In the genomic region with DNA sequence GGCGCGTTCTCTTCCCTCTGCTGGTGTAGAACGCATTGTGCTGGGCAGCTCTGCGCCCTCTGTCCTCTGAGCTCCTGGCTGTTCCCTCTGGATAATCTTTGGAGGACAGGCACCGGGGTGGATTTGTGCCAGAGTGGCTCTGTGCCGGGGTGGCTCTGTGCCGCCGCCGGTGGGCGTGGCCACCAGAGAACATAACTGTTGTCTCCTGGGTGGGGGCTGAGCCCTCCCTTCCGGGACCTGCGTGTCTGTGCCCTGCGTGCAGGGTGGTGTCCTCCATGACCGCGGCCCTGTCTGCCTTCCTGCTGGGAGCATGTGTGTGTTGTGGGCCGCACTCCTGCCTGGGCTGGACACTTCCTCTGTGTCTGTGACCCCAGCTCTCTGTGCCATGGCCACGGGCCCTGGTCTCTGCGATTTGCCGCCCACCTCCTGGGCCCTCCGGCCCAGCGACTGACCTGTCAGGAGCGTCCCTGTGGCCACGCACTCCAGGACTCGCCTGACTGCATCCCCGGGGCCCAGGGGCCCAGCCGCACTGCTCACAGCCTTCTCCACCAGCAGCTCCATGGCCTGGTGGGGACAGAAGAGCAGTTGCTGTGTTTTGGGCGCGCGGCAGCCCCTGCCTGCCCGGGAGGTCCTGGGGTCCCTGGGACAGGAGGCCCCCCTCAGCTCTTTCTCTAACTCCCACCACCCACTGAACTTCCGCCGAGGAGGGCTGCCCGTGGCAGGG, we compare ENCODE assay signal across 27 cellular contexts. TPM values are rescaled to one million over a fixed set of nuclear protein-coding genes. Genes with fewer than 3 reads are reported as not detected.
DNase-seq lines count a peak whose midpoint lies in the region; ATAC-seq, FAIRE-seq and TF ChIP-seq lines count a peak whose summit lies in the region.
"Had no signal": no experiment of that assay in that cellular context is flagged by ENCODE, and none has a peak within 500 bp of the region (broad histone marks: within the 10 kb centered on the region; RNA-seq: fewer than 3 reads in every experiment).

No MANE protein-coding gene starts in this region.

- no peaks in the 10 kb centered on the region for H4K20me1 ChIP-seq in HepG2 (ENCODE audit: insufficient read depth, low read length)

- H3K9me3 Mint-ChIP-seq in naive B cell = peaks cover 0 to 4% (median 1%) of the 10 kb centered on the region in 7 donors
- H3K9me3 Mint-ChIP-seq in HFFc6 = peaks cover 11% of the 10 kb centered on the region
- H3K9me3 Mint-ChIP-seq: CD4-positive, alpha-beta T cell; memory B cell had no signal

- H3K9me3 ChIP-seq in right lobe of liver = no peaks in the 10 kb centered on the region
- H3K9me3 ChIP-seq in HepG2 (ENCODE audit: low read length) = no peaks in the 10 kb centered on the region
- H3K9me3 ChIP-seq: gastrocnemius medialis, sigmoid colon, uterus had no signal

- no peak overlapping the region for H3K9ac ChIP-seq in HepG2 (ENCODE audit: insufficient read depth, low read depth, low read length)
- H3K9ac ChIP-seq: KMS-11 had no signal

- ATAC-seq in right lobe of liver (peak; percentile 8 to 80 (median 36)), HepG2 (no peak; the same call in 2 of the 3 replicates), naive B cell (ENCODE audit: low read depth in 2 of 2) (no peak)
- ATAC-seq: esophagus mucosa, gastrocnemius medialis had no signal

- H3K27ac ChIP-seq in right lobe of liver (no peak overlapping the region), HepG2 (ENCODE audit: extremely low read length, insufficient read depth, low read length) (no peak overlapping the region), cingulate gyrus (ENCODE audit: low read depth, low read length) (peak overlapping the region; percentile 4)
- H3K27ac ChIP-seq: gastrocnemius medialis, KMS-11, sigmoid colon, uterus had no signal

- H2AFZ ChIP-seq in HepG2 (ENCODE audit: low read length) = no peak overlapping the region

- H3K36me3 Mint-ChIP-seq in naive B cell (no peaks in the 10 kb centered on the region), HFFc6 (ENCODE audit: low read depth) (no peaks in the 10 kb centered on the region)
- H3K36me3 Mint-ChIP-seq: activated naive CD8-positive, alpha-beta T cell treated with anti-CD3 and anti-CD28 coated beads for 36 hours had no signal

- no peaks in the 10 kb centered on the region for H3K79me2 ChIP-seq in HepG2 (ENCODE audit: insufficient read depth, low read length)

- no peaks in the 10 kb centered on the region for H3K4me1 ChIP-seq in right lobe of liver
- no peaks in the 10 kb centered on the region for H3K4me1 ChIP-seq in HepG2 (ENCODE audit: insufficient read depth, low read length)
- H3K4me1 ChIP-seq: gastrocnemius medialis, sigmoid colon, uterus had no signal

- in situ Hi-C loops in HepG2 (cut with HindIII; ENCODE audit: extremely low pct_ligation_motif_present, low pct_unique_long_range_greater_than_20kb) = no loop called here

- H3K4me3 Mint-ChIP-seq in naive B cell = no peak overlapping the region
- H3K4me3 Mint-ChIP-seq in HFFc6 = no peak overlapping the region
- H3K4me3 Mint-ChIP-seq: activated naive CD8-positive, alpha-beta T cell treated with anti-CD3 and anti-CD28 coated beads for 36 hours; CD4-positive, alpha-beta T cell; memory B cell had no signal

- WGBS in right lobe of liver (ENCODE audit: insufficient coverage, low coverage, low lambda C conversion rate, missing lambda C conversion rate) = 67% methylated on average over 3 of the region's 33 CpGs
- WGBS in HepG2 (ENCODE audit: low lambda C conversion rate) = 58% methylated on average over 8 of the region's 33 CpGs

- intact Hi-C loops in right lobe of liver (cut with DNase I) (no loop called here), HepG2 (cut with micrococcal nuclease; ENCODE audit: unreplicated experiment) (no loop called here)

- H3K4me3 ChIP-seq in right lobe of liver (no peak overlapping the region), HepG2 (replicated peaks in 1 of 3; ENCODE audit: insufficient read depth in 1 of 3, low read depth in 2 of 3, low read length in 3 of 3) (no peak overlapping the region), foreskin fibroblast (ENCODE audit: low read depth in 1 of 2, low read length in 2 of 2) (no peak overlapping the region)
- H3K4me3 ChIP-seq: gastrocnemius medialis, sigmoid colon, uterus had no signal

- BruUV-seq in HepG2 (replicated peaks; lab: Mats Ljungman, UMichigan) = no TSS peak

- TF ChIP-seq POLR2A in right lobe of liver (IDR thresholded peaks at IDR 0.05) (no peak), HepG2 (IDR thresholded peaks at IDR 0.05; ENCODE audit: insufficient read depth in 1 of 2, low read depth in 2 of 2, low read length in 2 of 2) (no peak)

- POLR2A ChIA-PET in HepG2 (lab: Yijun Ruan, JAX) = no interaction called here

- H3K27me3 Mint-ChIP-seq in naive B cell = peaks cover 0 to 4% (median 1%) of the 10 kb centered on the region in 3 donors
- peaks cover 7% of the 10 kb centered on the region for H3K27me3 Mint-ChIP-seq in HFFc6 (ENCODE audit: insufficient read depth)
- H3K27me3 Mint-ChIP-seq: activated naive CD8-positive, alpha-beta T cell treated with anti-CD3 and anti-CD28 coated beads for 36 hours; CD4-positive, alpha-beta T cell had no signal

- TF ChIP-seq EP300 in HepG2 (IDR thresholded peaks at IDR 0.05; ENCODE audit: low read depth in 2 of 2, low read length in 2 of 2) (no peak), HepG2 (CRISPR knock-in tag; IDR thresholded peaks at IDR 0.05; ENCODE audit: borderline replicate concordance) (no peak)

- H3K4me1 Mint-ChIP-seq in naive B cell (peaks cover 32 to 42% (median 41%) of the 10 kb centered on the region in 3 donors), HFFc6 (ENCODE audit: low read depth) (no peaks in the 10 kb centered on the region)

- TF ChIP-seq RAD21 in HepG2 (CRISPR knock-in tag; IDR thresholded peaks at IDR 0.05) = no peak

- H3K27me3 ChIP-seq in right lobe of liver = no peaks in the 10 kb centered on the region
- peaks cover 6 to 36% of the 10 kb centered on the region in 2 experiments for H3K27me3 ChIP-seq in HepG2 (ENCODE audit: control insufficient read depth in 1 of 2, insufficient read depth in 2 of 2, low read length in 2 of 2)
- H3K27me3 ChIP-seq: uterus had no signal

- no peak for FAIRE-seq in HepG2 (lab: Jason Lieb, UNC)
- FAIRE-seq: astrocyte, G401.6, kidney had no signal

- H3K4me2 ChIP-seq in HepG2 (ENCODE audit: low read depth, low read length) = no peak overlapping the region
- H3K4me2 ChIP-seq: KMS-11 had no signal

- no peak for TF ChIP-seq CTCF in right lobe of liver (IDR thresholded peaks at IDR 0.05)
- no peak for TF ChIP-seq CTCF in HepG2 (CRISPR knock-in tag; IDR thresholded peaks at IDR 0.05)
- no peak for TF ChIP-seq CTCF in foreskin fibroblast (IDR thresholded peaks at IDR 0.05; ENCODE audit: low read depth, low read length)
- TF ChIP-seq CTCF in HFFc6 (IDR thresholded peaks at IDR 0.05) = no peak

- CTCF ChIA-PET in HepG2 (lab: Yijun Ruan, JAX; ENCODE audit: low intra/inter-chr PET ratio, low total read pairs) = no interaction called here

- H3K27ac Mint-ChIP-seq in naive B cell (peak overlapping the region in 4 of 6 donors; percentile 29 to 97 (median 56)), HFFc6 (no peak overlapping the region)
- H3K27ac Mint-ChIP-seq: activated naive CD8-positive, alpha-beta T cell treated with anti-CD3 and anti-CD28 coated beads for 36 hours; memory B cell had no signal

- DNase-seq in right lobe of liver = peak in 1 of 3 donors; percentile 70
- no peak for DNase-seq in HepG2 (ENCODE audit: low spot score)
- no peak for DNase-seq in naive B cell
- DNase-seq in foreskin fibroblast = no peak
- no peak for DNase-seq in activated CD8-positive, alpha-beta memory T cell treated with anti-CD3 and anti-CD28 coated beads for 24 hours
- DNase-seq in DMS79 (lab: John Stamatoyannopoulos, UW) = no peak
- DNase-seq in HFFc6 = no peak
- DNase-seq: activated naive CD8-positive, alpha-beta T cell treated with anti-CD3 and anti-CD28 coated beads for 36 hours; CD4-positive, alpha-beta T cell; cerebellar nuclear complex; effector CD4-positive, alpha-beta T cell; gastrocnemius medialis; HCEC 1CT; kidney; NCI-H146; NCI-H2171 treated with DMSO at 0.1 percent for 48 hours; NCI-H526 treated with DMSO at 0.1 percent for 48 hours; sigmoid colon; uterus had no signal

- H3K36me3 ChIP-seq in right lobe of liver = no peaks in the 10 kb centered on the region
- no peaks in the 10 kb centered on the region for H3K36me3 ChIP-seq in HepG2 (replicated peaks in 1 of 2; ENCODE audit: control insufficient read depth in 1 of 2, insufficient read depth in 2 of 2, low read length in 2 of 2)
- H3K36me3 ChIP-seq: gastrocnemius medialis, sigmoid colon, uterus had no signal

RNA-seq across cellular contexts. Expression of a gene that starts 22.4 kb away (rescaled TPM):
- total RNA-seq in right lobe of liver = 1 to 10 TPM in 3 of 6 experiments, under 1 TPM in 3; 0.49 to 2.5 (median 0.90) TPM
- not detected in 2 replicates for total RNA-seq in HepG2 (2016; rRNA removed; fragmentation: Illumina TruSeq; extraction: Trizol)
- total RNA-seq in HepG2 (2016; cell fraction: cytosol; rRNA removed; fragmentation: Illumina TruSeq; extraction: Trizol; ENCODE audit: low read depth) = not detected in 2 replicates
- total RNA-seq in HepG2 (2016; cell fraction: insoluble cytoplasmic fraction; rRNA removed; fragmentation: Illumina TruSeq; extraction: Trizol) = not detected in 2 replicates
- total RNA-seq in HepG2 (2016; cell fraction: membrane; rRNA removed; fragmentation: Illumina TruSeq; extraction: Trizol) = not detected in 2 replicates
- total RNA-seq in HepG2 (2016; cell fraction: nucleus; rRNA removed; fragmentation: Illumina TruSeq; extraction: Trizol) = not detected in 2 replicates
- 0.09 TPM in 2 replicates for polyA plus RNA-seq in HepG2 (2011; rRNA removed)
- 0.11 and 0.14 TPM in 2 replicates for polyA plus RNA-seq in HepG2 (2011; cell fraction: cytosol; rRNA removed)
- 0.32 TPM in 1 of 2 replicates, not detected in the other for polyA plus RNA-seq in HepG2 (2011; cell fraction: nucleus; rRNA removed)
- polyA plus RNA-seq in HepG2 (2012) = not detected in 2 replicates
- 0.07 TPM in 1 of 2 replicates, not detected in the other for polyA plus RNA-seq in HepG2 (2016; cell fraction: cytosol; fragmentation: Illumina TruSeq; extraction: Trizol; ENCODE audit: low read depth)
- polyA plus RNA-seq in HepG2 (2016; cell fraction: insoluble cytoplasmic fraction; fragmentation: Illumina TruSeq; extraction: Trizol; ENCODE audit: low read depth) = not detected in 2 replicates
- not detected in 2 replicates for polyA plus RNA-seq in HepG2 (2016; cell fraction: membrane; fragmentation: Illumina TruSeq; extraction: Trizol; ENCODE audit: low read depth)
- polyA plus RNA-seq in HepG2 (2016; cell fraction: nucleus; fragmentation: Illumina TruSeq; extraction: Trizol; ENCODE audit: insufficient read depth, low read depth) = not detected in 2 replicates
- 0.42 and 31.9 TPM in 2 replicates for polyA minus RNA-seq in HepG2 (2011; rRNA and poly(A)+ RNA removed; ENCODE audit: low replicate concordance)
- 0.70 TPM in 1 of 2 replicates, not detected in the other for polyA minus RNA-seq in HepG2 (2011; cell fraction: cytosol; rRNA and poly(A)+ RNA removed)
- not detected in 2 replicates for polyA minus RNA-seq in HepG2 (2011; cell fraction: nucleus; rRNA and poly(A)+ RNA removed)
- polyA plus RNA-seq in naive B cell (ENCODE audit: low read depth in 6 of 6) = 1 to 10 TPM; 3.2 to 6.7 (median 5.6) TPM
- not detected for total RNA-seq in HFFc6 (2021; fragmentation: NEBNext Ultra II Directional; extraction: Animal tissue kit (Norgen Biotek cat#: 25700))
- total RNA-seq: astrocyte, osteocyte had no signal

RNA-seq across cellular contexts. Expression of a gene that starts 36.6 kb away (rescaled TPM):
- total RNA-seq in right lobe of liver (not detected), HepG2 (2016; rRNA removed; fragmentation: Illumina TruSeq; extraction: Trizol) (not detected in 2 replicates)
- total RNA-seq in HepG2 (2016; cell fraction: cytosol; rRNA removed; fragmentation: Illumina TruSeq; extraction: Trizol; ENCODE audit: low read depth) = not detected in 2 replicates
- not detected in 2 replicates for total RNA-seq in HepG2 (2016; cell fraction: insoluble cytoplasmic fraction; rRNA removed; fragmentation: Illumina TruSeq; extraction: Trizol)
- not detected in 2 replicates for total RNA-seq in HepG2 (2016; cell fraction: membrane; rRNA removed; fragmentation: Illumina TruSeq; extraction: Trizol)
- total RNA-seq in HepG2 (2016; cell fraction: nucleus; rRNA removed; fragmentation: Illumina TruSeq; extraction: Trizol) = not detected in 2 replicates
- polyA plus RNA-seq in HepG2 (2011; rRNA removed) (not detected in 2 replicates), naive B cell (ENCODE audit: low read depth in 6 of 6) (under 1 TPM in 1 of 6 donors, not detected in 5; 0.20 TPM)
- not detected in 2 replicates for polyA plus RNA-seq in HepG2 (2011; cell fraction: cytosol; rRNA removed)
- polyA plus RNA-seq in HepG2 (2011; cell fraction: nucleus; rRNA removed) = not detected in 2 replicates
- polyA plus RNA-seq in HepG2 (2012) = not detected in 2 replicates
- not detected in 2 replicates for polyA plus RNA-seq in HepG2 (2016; cell fraction: cytosol; fragmentation: Illumina TruSeq; extraction: Trizol; ENCODE audit: low read depth)
- not detected in 2 replicates for polyA plus RNA-seq in HepG2 (2016; cell fraction: insoluble cytoplasmic fraction; fragmentation: Illumina TruSeq; extraction: Trizol; ENCODE audit: low read depth)
- not detected in 2 replicates for polyA plus RNA-seq in HepG2 (2016; cell fraction: membrane; fragmentation: Illumina TruSeq; extraction: Trizol; ENCODE audit: low read depth)
- not detected in 2 replicates for polyA plus RNA-seq in HepG2 (2016; cell fraction: nucleus; fragmentation: Illumina TruSeq; extraction: Trizol; ENCODE audit: insufficient read depth, low read depth)
- not detected in 2 replicates for polyA minus RNA-seq in HepG2 (2011; rRNA and poly(A)+ RNA removed; ENCODE audit: low replicate concordance)
- not detected in 2 replicates for polyA minus RNA-seq in HepG2 (2011; cell fraction: cytosol; rRNA and poly(A)+ RNA removed)
- polyA minus RNA-seq in HepG2 (2011; cell fraction: nucleus; rRNA and poly(A)+ RNA removed) = not detected in 2 replicates
- total RNA-seq in HFFc6 (2021; fragmentation: NEBNext Ultra II Directional; extraction: Animal tissue kit (Norgen Biotek cat#: 25700)) = not detected
- total RNA-seq: activated naive CD8-positive, alpha-beta T cell treated with anti-CD3 and anti-CD28 coated beads for 36 hours; astrocyte; CD4-positive, alpha-beta T cell; esophagus mucosa; gastrocnemius medialis; HT-29; kidney; osteocyte; sigmoid colon had no signal
- polyA plus RNA-seq: sigmoid colon had no signal

RNA-seq across cellular contexts. Expression of a gene that starts 46.1 kb away (rescaled TPM):
- total RNA-seq in right lobe of liver = 10 to 100 TPM; 52.5 to 81.2 (median 61.9) TPM
- 66.9 and 85.6 TPM in 2 replicates for total RNA-seq in HepG2 (2016; rRNA removed; fragmentation: Illumina TruSeq; extraction: Trizol)
- total RNA-seq in HepG2 (2016; cell fraction: cytosol; rRNA removed; fragmentation: Illumina TruSeq; extraction: Trizol; ENCODE audit: low read depth) = 36.4 and 42.5 TPM in 2 replicates
- total RNA-seq in HepG2 (2016; cell fraction: insoluble cytoplasmic fraction; rRNA removed; fragmentation: Illumina TruSeq; extraction: Trizol) = 71.3 and 95.8 TPM in 2 replicates
- total RNA-seq in HepG2 (2016; cell fraction: membrane; rRNA removed; fragmentation: Illumina TruSeq; extraction: Trizol) = 34.6 and 39.3 TPM in 2 replicates
- 17.6 and 22.0 TPM in 2 replicates for total RNA-seq in HepG2 (2016; cell fraction: nucleus; rRNA removed; fragmentation: Illumina TruSeq; extraction: Trizol)
- polyA plus RNA-seq in HepG2 (2011; rRNA removed) = 36.8 and 37.2 TPM in 2 replicates
- polyA plus RNA-seq in HepG2 (2011; cell fraction: cytosol; rRNA removed) = 49.6 and 71.2 TPM in 2 replicates
- 14.2 and 18.6 TPM in 2 replicates for polyA plus RNA-seq in HepG2 (2011; cell fraction: nucleus; rRNA removed)
- polyA plus RNA-seq in HepG2 (2012) = 22.5 and 27.7 TPM in 2 replicates
- polyA plus RNA-seq in HepG2 (2016; cell fraction: cytosol; fragmentation: Illumina TruSeq; extraction: Trizol; ENCODE audit: low read depth) = 36.7 and 39.3 TPM in 2 replicates
- polyA plus RNA-seq in HepG2 (2016; cell fraction: insoluble cytoplasmic fraction; fragmentation: Illumina TruSeq; extraction: Trizol; ENCODE audit: low read depth) = 81.5 and 84.4 TPM in 2 replicates
- polyA plus RNA-seq in HepG2 (2016; cell fraction: membrane; fragmentation: Illumina TruSeq; extraction: Trizol; ENCODE audit: low read depth) = 25.3 and 29.3 TPM in 2 replicates
- 29.4 and 38.4 TPM in 2 replicates for polyA plus RNA-seq in HepG2 (2016; cell fraction: nucleus; fragmentation: Illumina TruSeq; extraction: Trizol; ENCODE audit: insufficient read depth, low read depth)
- polyA minus RNA-seq in HepG2 (2011; rRNA and poly(A)+ RNA removed; ENCODE audit: low replicate concordance) = 6.8 and 14.7 TPM in 2 replicates
- polyA minus RNA-seq in HepG2 (2011; cell fraction: cytosol; rRNA and poly(A)+ RNA removed) = 6.7 and 10.6 TPM in 2 replicates
- 4.5 and 6.2 TPM in 2 replicates for polyA minus RNA-seq in HepG2 (2011; cell fraction: nucleus; rRNA and poly(A)+ RNA removed)
- 100 to 1,000 TPM; 113 to 186 (median 131) TPM for polyA plus RNA-seq in naive B cell (ENCODE audit: low read depth in 6 of 6)
- 10 to 100 TPM; 69.9 to 84.3 (median 77.9) TPM for total RNA-seq in HFFc6 (2021; fragmentation: NEBNext Ultra II Directional; extraction: Animal tissue kit (Norgen Biotek cat#: 25700))

RNA-seq across cellular contexts. Expression of a gene that starts 47.1 kb away (rescaled TPM):
- total RNA-seq in right lobe of liver (10 to 100 TPM; 10.1 to 24.1 (median 12.6) TPM), HepG2 (2016; rRNA removed; fragmentation: Illumina TruSeq; extraction: Trizol) (12.9 and 14.3 TPM in 2 replicates)
- 5.4 and 8.4 TPM in 2 replicates for total RNA-seq in HepG2 (2016; cell fraction: cytosol; rRNA removed; fragmentation: Illumina TruSeq; extraction: Trizol; ENCODE audit: low read depth)
- 12.1 and 15.3 TPM in 2 replicates for total RNA-seq in HepG2 (2016; cell fraction: insoluble cytoplasmic fraction; rRNA removed; fragmentation: Illumina TruSeq; extraction: Trizol)
- total RNA-seq in HepG2 (2016; cell fraction: membrane; rRNA removed; fragmentation: Illumina TruSeq; extraction: Trizol) = 9.8 and 12.8 TPM in 2 replicates
- total RNA-seq in HepG2 (2016; cell fraction: nucleus; rRNA removed; fragmentation: Illumina TruSeq; extraction: Trizol) = 10.6 and 14.8 TPM in 2 replicates
- polyA plus RNA-seq in HepG2 (2011; rRNA removed) (14.2 and 18.7 TPM in 2 replicates), naive B cell (ENCODE audit: low read depth in 6 of 6) (10 to 100 TPM; 28.8 to 51.6 (median 35.3) TPM)
- 6.1 and 12.7 TPM in 2 replicates for polyA plus RNA-seq in HepG2 (2011; cell fraction: cytosol; rRNA removed)
- polyA plus RNA-seq in HepG2 (2011; cell fraction: nucleus; rRNA removed) = 76.0 and 85.8 TPM in 2 replicates
- polyA plus RNA-seq in HepG2 (2012) = 6.8 and 9.1 TPM in 2 replicates
- polyA plus RNA-seq in HepG2 (2016; cell fraction: cytosol; fragmentation: Illumina TruSeq; extraction: Trizol; ENCODE audit: low read depth) = 2.7 and 3.6 TPM in 2 replicates
- 9.5 and 10.3 TPM in 2 replicates for polyA plus RNA-seq in HepG2 (2016; cell fraction: insoluble cytoplasmic fraction; fragmentation: Illumina TruSeq; extraction: Trizol; ENCODE audit: low read depth)
- 6.0 and 6.1 TPM in 2 replicates for polyA plus RNA-seq in HepG2 (2016; cell fraction: membrane; fragmentation: Illumina TruSeq; extraction: Trizol; ENCODE audit: low read depth)
- polyA plus RNA-seq in HepG2 (2016; cell fraction: nucleus; fragmentation: Illumina TruSeq; extraction: Trizol; ENCODE audit: insufficient read depth, low read depth) = 28.0 and 28.5 TPM in 2 replicates
- polyA minus RNA-seq in HepG2 (2011; rRNA and poly(A)+ RNA removed; ENCODE audit: low replicate concordance) = 14.2 and 22.9 TPM in 2 replicates
- 7.5 and 7.9 TPM in 2 replicates for polyA minus RNA-seq in HepG2 (2011; cell fraction: cytosol; rRNA and poly(A)+ RNA removed)
- 15.3 and 18.5 TPM in 2 replicates for polyA minus RNA-seq in HepG2 (2011; cell fraction: nucleus; rRNA and poly(A)+ RNA removed)
- total RNA-seq in HFFc6 (2021; fragmentation: NEBNext Ultra II Directional; extraction: Animal tissue kit (Norgen Biotek cat#: 25700)) = 10 to 100 TPM in 4 of 6 experiments, 1 to 10 TPM in 2; 9.1 to 13.8 (median 10.4) TPM

Comparison
In these comparisons a context has a peak if more than half of its experiments do, and no peak if none do; other contexts are left out.
1. ATAC-seq: peak in right lobe of liver (4 of 4); none in HepG2 (single experiment) and naive B cell (0 of 2).